Comparison of ENCODE assay signal across 25 cellular contexts in genomic region chr2:84729224-84729623, GRCh38.
"Had no signal": no experiment of that assay in that cellular context is flagged by ENCODE, and none has a peak within 500 bp of the region (broad histone marks: within the 10 kb centered on the region; RNA-seq: fewer than 3 reads in every experiment).

No MANE protein-coding gene starts in this region.

- H3K4me3 Mint-ChIP-seq: activated CD4-positive, alpha-beta memory T cell treated with anti-CD3 and anti-CD28 coated beads, Interleukin-2, amount 10 ng/mL, durations not matched to agents 7 days and 5 days; activated CD4-positive, alpha-beta T cell treated with anti-CD3 and anti-CD28 coated beads for 36 hours; activated CD4-positive, alpha-beta T cell treated with anti-CD3 and anti-CD28 coated beads, Interleukin-2, amount 10 ng/mL, durations not matched to agents 7 days and 5 days; activated naive CD8-positive, alpha-beta T cell treated with anti-CD3 and anti-CD28 coated beads for 36 hours; activated naive CD8-positive, alpha-beta T cell treated with anti-CD3 and anti-CD28 coated beads, Interleukin-2, amount 50 U/mL, for 24 hours; activated T-cell treated with anti-CD3 and anti-CD28 coated beads, Interleukin-2, amount 50 U/mL, for 24 hours; activated T-cell treated with anti-CD3 and anti-CD28 coated beads, Interleukin-2, amount 50 U/mL, for 72 hours had no signal

- H3K27ac Mint-ChIP-seq: activated CD4-positive, alpha-beta memory T cell treated with anti-CD3 and anti-CD28 coated beads, Interleukin-2, amount 10 ng/mL, durations not matched to agents 7 days and 5 days; activated CD4-positive, alpha-beta T cell treated with anti-CD3 and anti-CD28 coated beads for 36 hours; activated CD4-positive, alpha-beta T cell treated with anti-CD3 and anti-CD28 coated beads, Interleukin-2, amount 10 ng/mL, durations not matched to agents 7 days and 5 days; activated naive CD8-positive, alpha-beta T cell treated with anti-CD3 and anti-CD28 coated beads for 36 hours; activated naive CD8-positive, alpha-beta T cell treated with anti-CD3 and anti-CD28 coated beads, Interleukin-2, amount 50 U/mL, for 24 hours; activated T-cell treated with anti-CD3 and anti-CD28 coated beads, Interleukin-2, amount 50 U/mL, for 24 hours; activated T-cell treated with anti-CD3 and anti-CD28 coated beads, Interleukin-2, amount 50 U/mL, for 72 hours had no signal

- H3K27me3 Mint-ChIP-seq: activated CD4-positive, alpha-beta memory T cell treated with anti-CD3 and anti-CD28 coated beads, Interleukin-2, amount 10 ng/mL, durations not matched to agents 7 days and 5 days; activated CD4-positive, alpha-beta T cell treated with anti-CD3 and anti-CD28 coated beads for 36 hours; activated CD4-positive, alpha-beta T cell treated with anti-CD3 and anti-CD28 coated beads, Interleukin-2, amount 10 ng/mL, durations not matched to agents 7 days and 5 days; activated naive CD8-positive, alpha-beta T cell treated with anti-CD3 and anti-CD28 coated beads for 36 hours; activated naive CD8-positive, alpha-beta T cell treated with anti-CD3 and anti-CD28 coated beads, Interleukin-2, amount 50 U/mL, for 24 hours; activated T-cell treated with anti-CD3 and anti-CD28 coated beads, Interleukin-2, amount 50 U/mL, for 24 hours had no signal

- ATAC-seq: activated CD4-positive, alpha-beta T cell treated with anti-CD3 and anti-CD28 coated beads for 36 hours; activated naive CD8-positive, alpha-beta T cell treated with anti-CD3 and anti-CD28 coated beads, Interleukin-2, amount 50 U/mL, for 24 hours; activated T-cell treated with anti-CD3 and anti-CD28 coated beads, Interleukin-2, amount 50 U/mL, for 72 hours; body of pancreas had no signal

- H3K4me3 ChIP-seq: adrenal gland, body of pancreas had no signal

- H3K36me3 ChIP-seq: adrenal gland had no signal

- H3K9me3 ChIP-seq: adrenal gland, body of pancreas had no signal

- H3K27ac ChIP-seq: adrenal gland, body of pancreas, epithelial cell of prostate had no signal

- H3K9me3 Mint-ChIP-seq: activated CD4-positive, alpha-beta memory T cell treated with anti-CD3 and anti-CD28 coated beads, Interleukin-2, amount 10 ng/mL, durations not matched to agents 7 days and 5 days had no signal

- H3K27me3 ChIP-seq: adrenal gland, body of pancreas had no signal

- H3K4me1 ChIP-seq: adrenal gland, body of pancreas had no signal

- DNase-seq: activated CD4-positive, alpha-beta memory T cell treated with anti-CD3 and anti-CD28 coated beads, Interleukin-2, amount 10 ng/mL, durations not matched to agents 7 days and 5 days; activated CD4-positive, alpha-beta T cell treated with anti-CD3 and anti-CD28 coated beads for 36 hours; activated CD4-positive, alpha-beta T cell treated with anti-CD3 and anti-CD28 coated beads, Interleukin-2, amount 10 ng/mL, durations not matched to agents 7 days and 5 days; activated CD4-positive, alpha-beta T cell treated with anti-CD3 and anti-CD28 coated beads, Interleukin-2, amount 50 U/mL, for 4 hours; activated CD4-positive, CD25-positive, alpha-beta regulatory T cell; activated CD4-positive, CD25-positive, alpha-beta regulatory T cell treated with anti-CD3 and anti-CD28 coated beads, Interleukin-2, amount 50 U/mL, for 72 hours; activated CD8-positive, alpha-beta memory T cell treated with anti-CD3 and anti-CD28 coated beads, Interleukin-2, amount 50 U/mL, for 48 hours; activated gamma-delta T cell; activated naive CD4-positive, alpha-beta T cell; activated naive CD4-positive, alpha-beta T cell treated with anti-CD3 and anti-CD28 coated beads, Interleukin-2, amount 50 U/mL, for 16 hours; activated naive CD8-positive, alpha-beta T cell treated with anti-CD3 and anti-CD28 coated beads for 36 hours; activated naive CD8-positive, alpha-beta T cell treated with anti-CD3 and anti-CD28 coated beads, Interleukin-2, amount 50 U/mL, for 24 hours; activated T-cell treated with anti-CD3 and anti-CD28 coated beads for 4 hours; activated T-cell treated with anti-CD3 and anti-CD28 coated beads, Interleukin-2, amount 50 U/mL, for 24 hours; activated T-cell treated with anti-CD3 and anti-CD28 coated beads, Interleukin-2, amount 50 U/mL, for 72 hours; adrenal gland; amygdala; aorta; body of pancreas; caudate nucleus; effector CD8-positive, alpha-beta T cell; foreskin fibroblast; head of caudate nucleus; T-helper 2 cell had no signal
